In genomic region chr17:6241996-6242395, GRCh38 we compare ENCODE assay signal across 14 cellular contexts.
"Had no signal": no experiment of that assay in that cellular context is flagged by ENCODE, and none has a peak within 500 bp of the region (broad histone marks: within the 10 kb centered on the region; RNA-seq: fewer than 3 reads in every experiment).

No MANE protein-coding gene starts in this region.

- H3K4me1 Mint-ChIP-seq: activated CD4-positive, alpha-beta memory T cell treated with anti-CD3 and anti-CD28 coated beads, Interleukin-2, amount 10 ng/mL, durations not matched to agents 7 days and 5 days; activated CD4-positive, alpha-beta T cell treated with anti-CD3 and anti-CD28 coated beads for 36 hours; T-cell had no signal

- H3K9me3 ChIP-seq: ascending aorta, testis had no signal

- H3K4me3 Mint-ChIP-seq: activated CD4-positive, alpha-beta memory T cell treated with anti-CD3 and anti-CD28 coated beads, Interleukin-2, amount 10 ng/mL, durations not matched to agents 7 days and 5 days; activated CD4-positive, alpha-beta T cell treated with anti-CD3 and anti-CD28 coated beads for 36 hours; activated naive CD8-positive, alpha-beta T cell treated with anti-CD3 and anti-CD28 coated beads, Interleukin-2, amount 10 ng/mL, durations not matched to agents 7 days and 5 days; activated T-cell treated with anti-CD3 and anti-CD28 coated beads, Interleukin-2, amount 50 U/mL, for 72 hours; natural killer cell treated with Interleukin-12 subunit alpha and Interleukin-12 subunit beta and Interleukin-15 and Interleukin-18, amount 100 ng/mL, for 72 hours; stimulated activated naive CD8-positive, alpha-beta T cell treated with anti-CD3 and anti-CD28 coated beads, Interleukin-15, Interleukin-2, amounts not matched to agents 100 ng/mL and 50 ng/mL, for 24 hours; T-cell had no signal

- H3K27ac Mint-ChIP-seq: activated CD4-positive, alpha-beta memory T cell treated with anti-CD3 and anti-CD28 coated beads, Interleukin-2, amount 10 ng/mL, durations not matched to agents 7 days and 5 days; activated CD4-positive, alpha-beta T cell treated with anti-CD3 and anti-CD28 coated beads for 36 hours; activated naive CD8-positive, alpha-beta T cell treated with anti-CD3 and anti-CD28 coated beads, Interleukin-2, amount 10 ng/mL, durations not matched to agents 7 days and 5 days; activated T-cell treated with anti-CD3 and anti-CD28 coated beads, Interleukin-2, amount 50 U/mL, for 72 hours; natural killer cell treated with Interleukin-12 subunit alpha and Interleukin-12 subunit beta and Interleukin-15 and Interleukin-18, amount 100 ng/mL, for 72 hours; stimulated activated naive CD8-positive, alpha-beta T cell treated with anti-CD3 and anti-CD28 coated beads, Interleukin-15, Interleukin-2, amounts not matched to agents 100 ng/mL and 50 ng/mL, for 24 hours had no signal

- H3K4me1 ChIP-seq: ascending aorta, testis had no signal

- H3K36me3 Mint-ChIP-seq: activated naive CD8-positive, alpha-beta T cell treated with anti-CD3 and anti-CD28 coated beads, Interleukin-2, amount 10 ng/mL, durations not matched to agents 7 days and 5 days; natural killer cell treated with Interleukin-12 subunit alpha and Interleukin-12 subunit beta and Interleukin-15 and Interleukin-18, amount 100 ng/mL, for 72 hours; T-cell had no signal

- H3K36me3 ChIP-seq: ascending aorta had no signal

- H3K9me3 Mint-ChIP-seq: activated CD4-positive, alpha-beta memory T cell treated with anti-CD3 and anti-CD28 coated beads, Interleukin-2, amount 10 ng/mL, durations not matched to agents 7 days and 5 days; activated naive CD8-positive, alpha-beta T cell treated with anti-CD3 and anti-CD28 coated beads, Interleukin-2, amount 10 ng/mL, durations not matched to agents 7 days and 5 days; activated T-cell treated with anti-CD3 and anti-CD28 coated beads, Interleukin-2, amount 50 U/mL, for 72 hours; natural killer cell treated with Interleukin-12 subunit alpha and Interleukin-12 subunit beta and Interleukin-15 and Interleukin-18, amount 100 ng/mL, for 72 hours; stimulated activated naive CD8-positive, alpha-beta T cell treated with anti-CD3 and anti-CD28 coated beads, Interleukin-15, Interleukin-2, amounts not matched to agents 100 ng/mL and 50 ng/mL, for 24 hours; T-cell had no signal

- DNase-seq: activated CD4-positive, alpha-beta memory T cell treated with anti-CD3 and anti-CD28 coated beads, Interleukin-2, amount 10 ng/mL, durations not matched to agents 7 days and 5 days; activated CD4-positive, alpha-beta T cell treated with anti-CD3 and anti-CD28 coated beads for 36 hours; activated CD8-positive, alpha-beta memory T cell treated with anti-CD3 and anti-CD28 coated beads, Interleukin-2, amount 50 U/mL, for 4 hours; activated gamma-delta T cell treated with Interleukin-2 at 50 U/mL for 16 hours; activated naive CD8-positive, alpha-beta T cell treated with anti-CD3 and anti-CD28 coated beads, Interleukin-2, amount 10 ng/mL, durations not matched to agents 7 days and 5 days; activated T-cell treated with anti-CD3 and anti-CD28 coated beads, Interleukin-2, amount 50 U/mL, for 72 hours; stimulated activated CD4-positive, alpha-beta T cell treated with anti-CD3 and anti-CD28 coated beads, Interleukin-4, amount 100 ng/mL, for 1 hour; stimulated activated CD8-positive, alpha-beta memory T cell treated with anti-CD3 and anti-CD28 coated beads, Interleukin-4, amount 100 ng/mL, for 48 hours; T-cell; T1000; testis had no signal

- H3K27me3 ChIP-seq: ascending aorta, testis had no signal

- H3K27ac ChIP-seq: ascending aorta, testis had no signal

- H3K4me3 ChIP-seq: ascending aorta, testis had no signal

- ATAC-seq: activated CD4-positive, alpha-beta T cell treated with anti-CD3 and anti-CD28 coated beads for 36 hours; activated T-cell treated with anti-CD3 and anti-CD28 coated beads, Interleukin-2, amount 50 U/mL, for 72 hours; natural killer cell treated with Interleukin-12 subunit alpha and Interleukin-12 subunit beta and Interleukin-15 and Interleukin-18, amount 100 ng/mL, for 72 hours; T-cell had no signal
